Comparison of ENCODE assay signal across 27 cellular contexts in genomic region chr22:38251355-38251720, GRCh38. TPM values are rescaled to one million over a fixed set of nuclear protein-coding genes. Genes with fewer than 3 reads are reported as not detected.
A peak's percentile ranks its signal among the peaks of the same experiment; 100 is the strongest.
DNase-seq lines count a peak whose midpoint lies in the region; ATAC-seq and TF ChIP-seq lines count a peak whose summit lies in the region.
"Had no signal": no experiment of that assay in that cellular context is flagged by ENCODE, and none has a peak within 500 bp of the region (broad histone marks: within the 10 kb centered on the region; RNA-seq: fewer than 3 reads in every experiment).

No MANE protein-coding gene starts in this region.

- CTCF ChIA-PET in RWPE1 (lab: Yijun Ruan, JAX), result no interaction called here

- H3K14ac ChIP-seq in neuronal stem cell (ENCODE audit: low read length) (no peak overlapping the region), trophoblast cell (ENCODE audit: low read length) (no peak overlapping the region)

- H3K9me3 Mint-ChIP-seq in nephron progenitor cell, result peaks cover 18% of the 10 kb centered on the region
- H3K9me3 Mint-ChIP-seq: CD8-positive, alpha-beta T cell; IgD-negative memory B cell had no signal

- H3K36me3 ChIP-seq in left ventricle myocardium inferior (peaks cover 14% of the 10 kb centered on the region), neuronal stem cell (replicated peaks in 1 of 2; ENCODE audit: control insufficient read depth in 2 of 2, insufficient read depth in 2 of 2, low read length in 2 of 2) (peaks cover 11 to 16% of the 10 kb centered on the region in 2 donors), trophoblast cell (ENCODE audit: control insufficient read depth in 1 of 2, insufficient read depth in 2 of 2, low read length in 2 of 2) (peaks cover 26 to 31% of the 10 kb centered on the region in 2 experiments)

- H3K4me2 ChIP-seq in neuronal stem cell (ENCODE audit: insufficient read depth, low read length, poor library complexity, severe bottlenecking), result no peak overlapping the region
- H3K4me2 ChIP-seq in trophoblast cell (ENCODE audit: low read length), result no peak overlapping the region
- H3K4me2 ChIP-seq: KMS-11 had no signal

- H3K9me3 ChIP-seq in left ventricle myocardium inferior (replicated peaks) (peaks cover 4% of the 10 kb centered on the region), neuronal stem cell (replicated peaks in 1 of 2; ENCODE audit: control insufficient read depth in 2 of 2, insufficient read depth in 1 of 2, low read depth in 1 of 2, low read length in 2 of 2) (peaks cover 6 to 9% of the 10 kb centered on the region in 2 donors), trophoblast cell (ENCODE audit: insufficient read depth, low read depth, low read length) (peaks cover 7% of the 10 kb centered on the region)
- H3K9me3 ChIP-seq: Caco-2 had no signal

- POLR2A ChIA-PET in RWPE1 (lab: Yijun Ruan, JAX; ENCODE audit: low non-redundant PET), result no interaction called here

- H4K8ac ChIP-seq in neuronal stem cell (ENCODE audit: low read depth, low read length) (no peak overlapping the region), trophoblast cell (ENCODE audit: low read depth, low read length) (no peak overlapping the region)

- H3K79me1 ChIP-seq in neuronal stem cell (ENCODE audit: low read depth, low read length), result peaks cover 6% of the 10 kb centered on the region
- H3K79me1 ChIP-seq in trophoblast cell (ENCODE audit: low read length), result no peaks in the 10 kb centered on the region

- peaks cover 7% of the 10 kb centered on the region for H3K27me3 Mint-ChIP-seq in nephron progenitor cell (ENCODE audit: low read depth, poor library complexity)
- H3K27me3 Mint-ChIP-seq: IgD-negative memory B cell had no signal

- H3K27ac ChIP-seq in left ventricle myocardium inferior (replicated peaks) (peak overlapping the region; percentile 24), RWPE1 (peak overlapping the region; percentile 24), neuronal stem cell (replicated peaks; ENCODE audit: low read length) (no peak overlapping the region), trophoblast cell (ENCODE audit: low read depth, low read length) (no peak overlapping the region)
- H3K27ac ChIP-seq: 22Rv1, KMS-11 had no signal

- H3K23ac ChIP-seq in neuronal stem cell (ENCODE audit: low read depth, low read length, poor library complexity) (peak overlapping the region; percentile 87), trophoblast cell (ENCODE audit: low read length) (no peak overlapping the region)

- H2AK5ac ChIP-seq in neuronal stem cell (ENCODE audit: low read depth, low read length) (no peak overlapping the region), trophoblast cell (ENCODE audit: low read length) (no peak overlapping the region)

- no peak overlapping the region for H4K12ac ChIP-seq in trophoblast cell (ENCODE audit: low read depth, low read length)

- no peak overlapping the region for H2BK120ac ChIP-seq in neuronal stem cell (ENCODE audit: low read depth, low read length)
- no peak overlapping the region for H2BK120ac ChIP-seq in trophoblast cell (ENCODE audit: insufficient read depth, low read length, poor library complexity)

- no peak for ATAC-seq in GM21786 (IDR thresholded peaks at IDR 0.05; ENCODE audit: unreplicated experiment)
- ATAC-seq: CD8-positive, alpha-beta T cell; GM12878 had no signal

- H3K4me1 ChIP-seq in left ventricle myocardium inferior (peaks cover 76% of the 10 kb centered on the region), neuronal stem cell (ENCODE audit: control insufficient read depth in 2 of 2, insufficient read depth in 1 of 2, low read depth in 1 of 2, low read length in 2 of 2) (no peaks in the 10 kb centered on the region), trophoblast cell (ENCODE audit: control insufficient read depth in 1 of 2, insufficient read depth in 2 of 2, low read length in 2 of 2) (no peaks in the 10 kb centered on the region)
- H3K4me1 ChIP-seq: Caco-2 had no signal

- H3K4me3 Mint-ChIP-seq in nephron progenitor cell, result no peak overlapping the region
- H3K4me3 Mint-ChIP-seq: CD8-positive, alpha-beta T cell; IgD-negative memory B cell had no signal

- H3K4me1 Mint-ChIP-seq in nephron progenitor cell, result no peaks in the 10 kb centered on the region

- H3K36me3 Mint-ChIP-seq in nephron progenitor cell (ENCODE audit: low read depth), result peaks cover 42% of the 10 kb centered on the region

- H2BK12ac ChIP-seq in neuronal stem cell (ENCODE audit: low read length) (no peak overlapping the region), trophoblast cell (ENCODE audit: low read length) (no peak overlapping the region)

- H2BK5ac ChIP-seq in neuronal stem cell (ENCODE audit: low read length), result no peak overlapping the region
- no peak overlapping the region for H2BK5ac ChIP-seq in trophoblast cell (ENCODE audit: low read depth, low read length, poor library complexity)

- no peak overlapping the region for H3K4me3 ChIP-seq in left ventricle myocardium inferior
- no peak overlapping the region for H3K4me3 ChIP-seq in neuronal stem cell (ENCODE audit: low read length in 2 of 2)
- H3K4me3 ChIP-seq in trophoblast cell (ENCODE audit: low read depth, low read length), result no peak overlapping the region
- H3K4me3 ChIP-seq: GM12878 had no signal

- H3K9ac ChIP-seq in neuronal stem cell (ENCODE audit: low read depth, low read length, poor library complexity), result peak overlapping the region; percentile 13
- H3K9ac ChIP-seq in trophoblast cell (ENCODE audit: low read length), result no peak overlapping the region
- H3K9ac ChIP-seq: KMS-11 had no signal

- WGBS in neuronal stem cell (ENCODE audit: extremely low coverage in 2 of 2, insufficient read length in 2 of 2, insufficient replicate concordance in 1 of 2), 2 donors, result no CpG with 5 or more reads among the region's 7 CpGs
- no CpG with 5 or more reads among the region's 7 CpGs for WGBS in trophoblast cell (ENCODE audit: extremely low coverage, insufficient coverage, insufficient read length)

- H2AFZ ChIP-seq in neuronal stem cell (ENCODE audit: low read length) (no peak overlapping the region), trophoblast cell (ENCODE audit: insufficient read depth, low read length, poor library complexity) (no peak overlapping the region)

- H3K79me2 ChIP-seq in trophoblast cell (ENCODE audit: control insufficient read depth, insufficient read depth, low read length, poor library complexity), result no peaks in the 10 kb centered on the region

- intact Hi-C loops in left ventricle myocardium inferior (cut with micrococcal nuclease) (no loop called here), cardiac septum (cut with DNase I) (no loop called here)

- H4K91ac ChIP-seq in neuronal stem cell (ENCODE audit: low read depth, low read length, poor library complexity), result no peak overlapping the region
- H4K91ac ChIP-seq in trophoblast cell (ENCODE audit: low read depth, low read length), result no peak overlapping the region

- TF ChIP-seq CTCF in left ventricle myocardium inferior (IDR thresholded peaks at IDR 0.05; ENCODE audit: borderline replicate concordance) (no peak), RWPE1 (conservative IDR thresholded peaks at IDR 0.05; ENCODE audit: low read depth) (no peak), nephron progenitor cell (IDR thresholded peaks at IDR 0.05) (no peak)

- H3K27ac Mint-ChIP-seq in nephron progenitor cell, result no peak overlapping the region
- H3K27ac Mint-ChIP-seq: CD8-positive, alpha-beta T cell; IgD-negative memory B cell had no signal

- H3K27me3 ChIP-seq in left ventricle myocardium inferior (ENCODE audit: low read depth), result no peaks in the 10 kb centered on the region
- no peaks in the 10 kb centered on the region for H3K27me3 ChIP-seq in neuronal stem cell (ENCODE audit: control insufficient read depth in 3 of 3, insufficient read depth in 3 of 3, low read depth in 1 of 3, low read length in 3 of 3)
- H3K27me3 ChIP-seq in trophoblast cell (ENCODE audit: insufficient read depth, low read length), result no peaks in the 10 kb centered on the region

- H3K4ac ChIP-seq in neuronal stem cell (ENCODE audit: low read length), result no peak overlapping the region
- H3K4ac ChIP-seq in trophoblast cell (ENCODE audit: low read depth, low read length), result no peak overlapping the region

- DNase-seq in left ventricle myocardium inferior, result no peak
- no peak for DNase-seq in cardiac septum (ENCODE audit: low spot score)
- DNase-seq in RWPE1 (ENCODE audit: low spot score), result no peak
- DNase-seq in neuronal stem cell (ENCODE audit: low spot score), result no peak
- DNase-seq in trophoblast cell, result no peak
- no peak for DNase-seq in nephron progenitor cell
- DNase-seq: ACHN; C1 segment of cervical spinal cord; Caco-2; CD8-positive, alpha-beta T cell; GDM1; GOT3; HCEC 1CT; NCI-H1048; NCI-H1417; NCI-H1694; NCI-H2029 treated with DMSO at 0.1 percent for 48 hours; NCI-H446 treated with DMSO at 0.1 percent for 48 hours; NCI-H526; NCI-H82; RPMI8226; SHP77 treated with DMSO at 0.1 percent for 48 hours had no signal

- peak overlapping the region; percentile 74 for H3K18ac ChIP-seq in neuronal stem cell (ENCODE audit: low read length)
- no peak overlapping the region for H3K18ac ChIP-seq in trophoblast cell (ENCODE audit: low read length)

- no peak overlapping the region for H2BK15ac ChIP-seq in neuronal stem cell (ENCODE audit: low read length)

RNA-seq across cellular contexts. Expression of gene TMEM184B, which starts 21.5 kb away (rescaled TPM):
- 50.6 TPM for total RNA-seq in left ventricle myocardium inferior
- total RNA-seq in cardiac septum, result 58.1 TPM
- polyA plus RNA-seq in neuronal stem cell (2013, experiment 1 of 2), result 50.9 TPM
- polyA plus RNA-seq in neuronal stem cell (2013, experiment 2 of 2), result 51.3 TPM
- polyA plus RNA-seq in trophoblast cell (2013), result 88.3 and 94.8 TPM in 2 replicates

RNA-seq across cellular contexts. Expression of gene MAFF, which starts 49.5 kb away (rescaled TPM):
- 4.7 TPM for total RNA-seq in left ventricle myocardium inferior
- total RNA-seq in cardiac septum, result 9.8 TPM
- 4.0 TPM for polyA plus RNA-seq in neuronal stem cell (2013, experiment 1 of 2)
- 4.3 TPM for polyA plus RNA-seq in neuronal stem cell (2013, experiment 2 of 2)
- 36.7 and 39.8 TPM in 2 replicates for polyA plus RNA-seq in trophoblast cell (2013)

Comparison
In these comparisons a context has a peak if more than half of its experiments do, and no peak if none do; other contexts are left out.
1. H3K27ac ChIP-seq: peak in left ventricle myocardium inferior (single experiment) and RWPE1 (single experiment); none in neuronal stem cell (single experiment) and trophoblast cell (single experiment).